ENCODE assay signal across 1 cellular context in the genomic region with DNA sequence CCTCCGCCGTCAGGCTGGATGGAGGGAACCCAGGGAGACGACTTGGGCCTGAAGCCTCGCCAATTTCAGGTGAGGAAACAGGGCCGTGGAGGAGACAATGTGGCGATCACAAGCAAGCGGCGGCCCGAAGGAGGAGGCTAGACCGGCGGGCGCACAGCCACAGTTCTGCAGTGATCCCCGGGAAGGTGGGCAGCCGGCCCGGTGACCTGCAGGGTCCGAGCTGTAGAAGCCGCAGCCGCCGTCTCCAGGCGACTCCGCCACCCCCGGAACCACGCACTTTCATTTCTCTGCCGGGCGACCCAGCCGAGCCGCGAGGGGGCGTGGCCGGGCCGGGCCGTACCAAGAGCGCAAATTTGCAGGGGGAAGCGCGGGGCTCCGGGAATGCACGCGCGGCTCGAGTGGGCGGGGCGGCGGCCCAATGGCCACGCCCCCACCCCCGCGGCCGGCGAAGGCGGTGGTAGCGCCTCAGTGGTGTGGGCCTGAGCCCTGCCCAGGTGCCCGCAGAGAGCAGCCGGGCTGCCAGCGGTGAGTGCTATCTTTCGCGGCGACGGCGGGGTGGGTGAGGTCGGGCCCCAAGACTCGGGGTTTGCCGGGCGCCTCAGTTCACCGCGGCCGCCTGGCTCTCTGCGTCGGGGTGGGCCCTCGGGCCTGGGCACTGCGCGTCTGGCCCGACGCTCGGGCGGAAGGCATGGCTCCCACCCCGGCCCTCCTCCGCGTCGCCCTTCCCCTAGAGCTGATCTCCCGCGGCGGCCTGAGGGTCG.
TF ChIP-seq lines count a peak whose summit lies in the region.

TSS of gene POR (plus strand) at position 501 of the 761 bp plus-strand sequence. CDS start 38,847 bp downstream, outside the sequence.

TF ChIP-seq in HepG2, 621 proteins besides CTCF, POLR2A, EP300 and RAD21 (continued from another document and continues in another):
- peak; percentile 89 for TF ChIP-seq ZBTB4 (CRISPR knock-in tag; IDR thresholded peaks at IDR 0.05; ENCODE audit: borderline replicate concordance)
- TF ChIP-seq, protein P1, sequence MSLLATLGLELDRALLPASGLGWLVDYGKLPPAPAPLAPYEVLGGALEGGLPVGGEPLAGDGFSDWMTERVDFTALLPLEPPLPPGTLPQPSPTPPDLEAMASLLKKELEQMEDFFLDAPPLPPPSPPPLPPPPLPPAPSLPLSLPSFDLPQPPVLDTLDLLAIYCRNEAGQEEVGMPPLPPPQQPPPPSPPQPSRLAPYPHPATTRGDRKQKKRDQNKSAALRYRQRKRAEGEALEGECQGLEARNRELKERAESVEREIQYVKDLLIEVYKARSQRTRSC (CRISPR knock-in tag; IDR thresholded peaks at IDR 0.05; ENCODE audit: low read depth), result no peak
- TF ChIP-seq, protein P2, sequence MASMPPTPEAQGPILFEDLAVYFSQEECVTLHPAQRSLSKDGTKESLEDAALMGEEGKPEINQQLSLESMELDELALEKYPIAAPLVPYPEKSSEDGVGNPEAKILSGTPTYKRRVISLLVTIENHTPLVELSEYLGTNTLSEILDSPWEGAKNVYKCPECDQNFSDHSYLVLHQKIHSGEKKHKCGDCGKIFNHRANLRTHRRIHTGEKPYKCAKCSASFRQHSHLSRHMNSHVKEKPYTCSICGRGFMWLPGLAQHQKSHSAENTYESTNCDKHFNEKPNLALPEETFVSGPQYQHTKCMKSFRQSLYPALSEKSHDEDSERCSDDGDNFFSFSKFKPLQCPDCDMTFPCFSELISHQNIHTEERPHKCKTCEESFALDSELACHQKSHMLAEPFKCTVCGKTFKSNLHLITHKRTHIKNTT (CRISPR knock-in tag; IDR thresholded peaks at IDR 0.05), result no peak
- peak; percentile 79; the same call in 1 of the 2 replicates for TF ChIP-seq ZNF205 (CRISPR knock-in tag; IDR thresholded peaks at IDR 0.05)
- peak; percentile 83 for TF ChIP-seq YEATS4 (CRISPR knock-in tag; IDR thresholded peaks at IDR 0.05; ENCODE audit: borderline replicate concordance)
- peak; percentile 72 for TF ChIP-seq PHF5A (CRISPR knock-in tag; IDR thresholded peaks at IDR 0.05; ENCODE audit: low read depth, unreplicated experiment)
- no peak for TF ChIP-seq FIP1L1 (IDR thresholded peaks at IDR 0.05; ENCODE audit: borderline replicate concordance, insufficient read depth, low read depth, low read length)
- 0 out of 2 replicates have a peak, but pooled peaks have one; percentile 57 for TF ChIP-seq ZNF850 (CRISPR knock-in tag; conservative IDR thresholded peaks at IDR 0.05)
- TF ChIP-seq, protein P3, sequence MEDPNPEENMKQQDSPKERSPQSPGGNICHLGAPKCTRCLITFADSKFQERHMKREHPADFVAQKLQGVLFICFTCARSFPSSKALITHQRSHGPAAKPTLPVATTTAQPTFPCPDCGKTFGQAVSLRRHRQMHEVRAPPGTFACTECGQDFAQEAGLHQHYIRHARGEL (CRISPR knock-in tag; IDR thresholded peaks at IDR 0.05), result no peak
- no peak for TF ChIP-seq AHDC1 (CRISPR knock-in tag; IDR thresholded peaks at IDR 0.05; ENCODE audit: borderline replicate concordance)
- TF ChIP-seq ZNF224 (CRISPR knock-in tag; IDR thresholded peaks at IDR 0.05), result peak; percentile 89
- TF ChIP-seq ZNF232 (CRISPR knock-in tag; IDR thresholded peaks at IDR 0.05; ENCODE audit: borderline replicate concordance), result peak; percentile 87; the same call in 1 of the 2 replicates
- no peak for TF ChIP-seq ZEB1 (IDR thresholded peaks at IDR 0.05; ENCODE audit: insufficient replicate concordance, low read depth)
- TF ChIP-seq HNF1A (IDR thresholded peaks at IDR 0.05; ENCODE audit: low read depth), result no peak
- TF ChIP-seq HNF1A (CRISPR knock-in tag; IDR thresholded peaks at IDR 0.05; ENCODE audit: borderline replicate concordance), result no peak
- no peak for TF ChIP-seq NFIB (CRISPR knock-in tag; IDR thresholded peaks at IDR 0.05; ENCODE audit: borderline replicate concordance)
- peak; percentile 83 for TF ChIP-seq ZSCAN20 (CRISPR knock-in tag; IDR thresholded peaks at IDR 0.05; ENCODE audit: borderline replicate concordance)
- TF ChIP-seq ZNF562 (CRISPR knock-in tag; IDR thresholded peaks at IDR 0.05; ENCODE audit: borderline replicate concordance), result no peak
- no peak for TF ChIP-seq DNMT1 (CRISPR knock-in tag; IDR thresholded peaks at IDR 0.05)
- peak; percentile 90; the same call in 2 of the 3 replicates for TF ChIP-seq MXI1 (IDR thresholded peaks at IDR 0.05; ENCODE audit: borderline replicate concordance, low read depth, low read length)
- TF ChIP-seq, protein P4, sequence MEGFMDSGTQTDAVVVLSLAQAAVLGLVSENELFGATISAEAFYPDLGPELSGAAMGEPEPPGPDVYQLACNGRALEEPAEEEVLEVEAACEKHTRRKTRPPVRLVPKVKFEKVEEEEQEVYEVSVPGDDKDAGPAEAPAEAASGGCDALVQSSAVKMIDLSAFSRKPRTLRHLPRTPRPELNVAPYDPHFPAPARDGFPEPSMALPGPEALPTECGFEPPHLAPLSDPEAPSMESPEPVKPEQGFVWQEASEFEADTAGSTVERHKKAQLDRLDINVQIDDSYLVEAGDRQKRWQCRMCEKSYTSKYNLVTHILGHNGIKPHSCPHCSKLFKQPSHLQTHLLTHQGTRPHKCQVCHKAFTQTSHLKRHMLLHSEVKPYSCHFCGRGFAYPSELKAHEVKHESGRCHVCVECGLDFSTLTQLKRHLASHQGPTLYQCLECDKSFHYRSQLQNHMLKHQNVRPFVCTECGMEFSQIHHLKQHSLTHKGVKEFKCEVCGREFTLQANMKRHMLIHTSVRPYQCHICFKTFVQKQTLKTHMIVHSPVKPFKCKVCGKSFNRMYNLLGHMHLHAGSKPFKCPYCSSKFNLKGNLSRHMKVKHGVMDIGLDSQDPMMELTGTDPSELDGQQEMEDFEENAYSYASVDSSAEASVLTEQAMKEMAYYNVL (CRISPR knock-in tag; IDR thresholded peaks at IDR 0.05; ENCODE audit: borderline replicate concordance), result peak; percentile 79; the same call in 1 of the 2 replicates
- 0 out of 2 replicates have a peak, but pooled peaks have one; percentile 73 for TF ChIP-seq PCBP1 (IDR thresholded peaks at IDR 0.05; ENCODE audit: borderline replicate concordance, low read depth, low read length)
- TF ChIP-seq SIN3B (IDR thresholded peaks at IDR 0.05; ENCODE audit: low read length), result no peak
- TF ChIP-seq ZNF24 (IDR thresholded peaks at IDR 0.05), result peak; percentile 51; the same call in 1 of the 2 replicates
- no peak for TF ChIP-seq ZFYVE20 (CRISPR knock-in tag; IDR thresholded peaks at IDR 0.05; ENCODE audit: borderline replicate concordance, low read depth)
- TF ChIP-seq SRSF9 (IDR thresholded peaks at IDR 0.05; ENCODE audit: borderline replicate concordance, insufficient read depth, low read depth, low read length, poor library complexity, severe bottlenecking), result no peak
- no peak for TF ChIP-seq TSC22D2 (CRISPR knock-in tag; IDR thresholded peaks at IDR 0.05; ENCODE audit: borderline replicate concordance)
- TF ChIP-seq, protein P5, sequence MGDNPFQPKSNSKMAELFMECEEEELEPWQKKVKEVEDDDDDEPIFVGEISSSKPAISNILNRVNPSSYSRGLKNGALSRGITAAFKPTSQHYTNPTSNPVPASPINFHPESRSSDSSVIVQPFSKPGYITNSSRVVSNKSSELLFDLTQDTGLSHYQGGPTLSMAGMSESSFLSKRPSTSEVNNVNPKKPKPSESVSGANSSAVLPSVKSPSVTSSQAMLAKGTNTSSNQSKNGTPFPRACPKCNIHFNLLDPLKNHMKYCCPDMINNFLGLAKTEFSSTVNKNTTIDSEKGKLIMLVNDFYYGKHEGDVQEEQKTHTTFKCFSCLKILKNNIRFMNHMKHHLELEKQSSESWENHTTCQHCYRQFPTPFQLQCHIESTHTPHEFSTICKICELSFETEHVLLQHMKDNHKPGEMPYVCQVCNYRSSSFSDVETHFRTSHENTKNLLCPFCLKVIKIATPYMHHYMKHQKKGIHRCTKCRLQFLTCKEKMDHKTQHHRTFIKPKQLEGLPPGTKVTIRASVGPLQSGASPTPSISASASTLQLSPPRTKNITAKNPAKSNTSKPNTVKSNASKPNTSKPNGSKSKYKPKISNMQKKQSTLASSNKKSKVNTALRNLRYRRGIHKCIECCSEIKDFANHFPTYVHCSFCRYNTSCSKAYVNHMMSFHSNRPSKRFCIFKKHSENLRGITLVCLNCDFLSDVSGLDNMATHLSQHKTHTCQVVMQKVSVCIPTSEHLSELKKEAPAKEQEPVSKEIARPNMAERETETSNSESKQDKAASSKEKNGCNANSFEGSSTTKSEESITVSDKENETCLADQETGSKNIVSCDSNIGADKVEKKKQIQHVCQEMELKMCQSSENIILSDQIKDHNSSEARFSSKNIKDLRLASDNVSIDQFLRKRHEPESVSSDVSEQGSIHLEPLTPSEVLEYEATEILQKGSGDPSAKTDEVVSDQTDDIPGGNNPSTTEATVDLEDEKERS (CRISPR knock-in tag; IDR thresholded peaks at IDR 0.05), result no peak
